In the genomic region with DNA sequence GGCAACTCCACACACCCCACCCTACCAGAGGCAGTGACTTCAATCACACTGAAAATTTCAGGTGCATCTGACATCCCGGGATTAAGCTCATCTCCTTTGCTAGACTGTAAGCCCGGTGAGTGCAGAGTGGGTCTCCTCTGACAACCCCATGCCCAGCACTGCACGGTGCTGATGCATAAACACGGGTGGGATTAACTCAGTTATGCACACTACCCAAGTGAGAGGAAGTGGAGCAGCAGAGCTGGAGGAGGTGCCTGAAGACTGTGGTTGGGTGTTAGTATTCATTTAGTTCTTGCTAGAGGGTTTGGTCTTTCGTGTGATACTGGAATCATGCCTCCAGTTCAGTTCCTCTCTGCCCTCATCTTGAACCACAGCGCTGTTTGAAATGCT, we compare ENCODE assay signal across 8 cellular contexts. TPM values are rescaled to one million over a fixed set of nuclear protein-coding genes. Genes with fewer than 3 reads are reported as not detected.
A peak's percentile ranks its signal among the peaks of the same experiment; 100 is the strongest.
DNase-seq lines count a peak whose midpoint lies in the region; ATAC-seq and TF ChIP-seq lines count a peak whose summit lies in the region.

No MANE protein-coding gene starts in this region.

- H3K4me2 ChIP-seq in IMR-90 (ENCODE audit: low read depth, low read length) = peak overlapping the region; percentile 61

- H3K4me3 ChIP-seq in IMR-90 (ENCODE audit: insufficient read depth, low read depth, low read length) (no peak overlapping the region), esophagus muscularis mucosa (peak overlapping the region in 1 of 4 donors; percentile 50), ascending aorta (no peak overlapping the region)

- no peak overlapping the region for H2BK20ac ChIP-seq in IMR-90 (ENCODE audit: low read depth, low read length)

- TF ChIP-seq RAD21 in IMR-90 (IDR thresholded peaks at IDR 0.05; ENCODE audit: low read length) = no peak

- dilution Hi-C loops in IMR-90 (cut with HindIII; ENCODE audit: low sequenced_read_pairs, unreplicated experiment) = no loop called here

- H4K8ac ChIP-seq in IMR-90 (ENCODE audit: low read depth in 2 of 2, low read length in 2 of 2) = no peak overlapping the region

- peak; percentile 80 for DNase-seq in activated CD8-positive, alpha-beta memory T cell treated with anti-CD3 and anti-CD28 coated beads for 24 hours
- no peak for DNase-seq in activated CD8-positive, alpha-beta memory T cell treated with anti-CD3 and anti-CD28 coated beads, Interleukin-2, amount 50 U/mL, for 4 hours
- DNase-seq in IMR-90 = no peak
- DNase-seq in esophagus muscularis mucosa (ENCODE audit: extremely low spot score) = no peak
- DNase-seq in stimulated activated CD4-positive, alpha-beta T cell treated with anti-CD3 and anti-CD28 coated beads, Interleukin-1b, Interleukin-23, amount 100 ng/mL, for 48 hours = peak; percentile 63
- DNase-seq in NCI-H187 treated with DMSO at 0.1 percent for 48 hours (lab: John Stamatoyannopoulos, UW) = no peak
- DNase-seq in ascending aorta (ENCODE audit: low spot score in 2 of 2) = no peak

- CTCF ChIA-PET in IMR-90 (lab: Yijun Ruan, JAX) = no interaction called here

- no peak overlapping the region for H2BK15ac ChIP-seq in IMR-90 (ENCODE audit: low read depth, low read length)

- H2AFZ ChIP-seq in IMR-90 (replicated peaks; ENCODE audit: low read length, poor library complexity) = no peak overlapping the region

- no TSS peak for BruUV-seq in IMR-90 (replicated peaks; lab: Mats Ljungman, UMichigan)

- TF ChIP-seq CTCF in IMR-90 (conservative IDR thresholded peaks at IDR 0.05; ENCODE audit: low read depth, low read length) (no peak), esophagus muscularis mucosa (IDR thresholded peaks at IDR 0.05) (no peak), ascending aorta (IDR thresholded peaks at IDR 0.05) (no peak)

- no peak overlapping the region for H4K5ac ChIP-seq in IMR-90 (ENCODE audit: low read depth, low read length)

- no peak overlapping the region for H2AK9ac ChIP-seq in IMR-90 (replicated peaks; ENCODE audit: low read depth, low read length, poor library complexity)

- TF ChIP-seq POLR2A in IMR-90 (IDR thresholded peaks at IDR 0.05; ENCODE audit: low read depth, low read length) = no peak
- no peak for TF ChIP-seq POLR2A in esophagus muscularis mucosa (IDR thresholded peaks at IDR 0.05; ENCODE audit: low read depth)

- H3K27me3 ChIP-seq in IMR-90 (ENCODE audit: control insufficient read depth, insufficient read depth, low read length) (peaks cover 2% of the 10 kb centered on the region; the same call in 1 of the 2 replicates), esophagus muscularis mucosa (peaks cover 0 to 46% (median 4%) of the 10 kb centered on the region in 4 donors), ascending aorta (no peaks in the 10 kb centered on the region)

- H4K20me1 ChIP-seq in IMR-90 (ENCODE audit: insufficient read depth, low read length) = peaks cover 5% of the 10 kb centered on the region

- no peak overlapping the region for H3K4ac ChIP-seq in IMR-90 (ENCODE audit: low read depth, low read length)

- H2BK120ac ChIP-seq in IMR-90 (ENCODE audit: low read depth, low read length) = no peak overlapping the region

- no peak overlapping the region for H3K14ac ChIP-seq in IMR-90 (replicated peaks; ENCODE audit: low read depth, low read length)

- H3K79me1 ChIP-seq in IMR-90 (ENCODE audit: low read depth in 1 of 2, low read length in 2 of 2) = peaks cover 0 to 4% of the 10 kb centered on the region in 2 experiments; a peak in 1 of 4 replicates

- H2BK5ac ChIP-seq in IMR-90 (ENCODE audit: low read depth, low read length, poor library complexity, severe bottlenecking) = no peak overlapping the region

- H3K27ac ChIP-seq in IMR-90 (ENCODE audit: insufficient read depth, low read length) (no peak overlapping the region), esophagus muscularis mucosa (replicated peaks in 1 of 4) (peak overlapping the region in 3 of 4 donors; percentile 2 to 34 (median 19)), ascending aorta (no peak overlapping the region)

- H3K9me1 ChIP-seq in IMR-90 (ENCODE audit: insufficient read depth, low read length) = 0 out of 2 replicates have a peak, but pooled peaks cover 3% of the 10 kb centered on the region

- POLR2A ChIA-PET in IMR-90 (lab: Charles Lee; ENCODE audit: unreplicated experiment) = no interaction called here

- no peak for TF ChIP-seq EP300 in esophagus muscularis mucosa (IDR thresholded peaks at IDR 0.05)

- no peak overlapping the region for H4K91ac ChIP-seq in IMR-90 (ENCODE audit: insufficient read depth, low read depth, low read length)

- 0 out of 2 replicates have a peak overlapping the region, but pooled peaks have one; percentile 53 for H3K23ac ChIP-seq in IMR-90 (ENCODE audit: low read depth, low read length)

- intact Hi-C loops in IMR-90 (cut with micrococcal nuclease) = loop anchor here (5.0 kb wide), 2 partner anchors 44 to 71 kb away; partner anchors contain the start of gene CPT1B
- intact Hi-C loops in esophagus muscularis mucosa (cut with DNase I) = loop anchor here (5.0 kb wide), 2 partner anchors 39 to 79 kb away; partner anchors contain the start of gene CHKB
- intact Hi-C loops in ascending aorta (cut with DNase I) = no loop called here

- no peak overlapping the region for H3K18ac ChIP-seq in IMR-90 (ENCODE audit: low read depth, low read length)

- no peak overlapping the region for H3K9ac ChIP-seq in IMR-90 (ENCODE audit: low read depth, low read length)

- H3K9me3 ChIP-seq in IMR-90 (ENCODE audit: control insufficient read depth, insufficient read depth, low read length) (no peaks in the 10 kb centered on the region), esophagus muscularis mucosa (no peaks in the 10 kb centered on the region), ascending aorta (no peaks in the 10 kb centered on the region)

- ATAC-seq in IMR-90 (ENCODE audit: low read depth) = peak; percentile 25; the same call in 1 of the 2 replicates
- ATAC-seq in activated CD4-positive, CD25-positive, alpha-beta regulatory T cell treated with anti-CD3 and anti-CD28 coated beads, Interleukin-2, amount 50 U/mL, for 24 hours = peak; percentile 73 to 75

- no peak overlapping the region for H3K56ac ChIP-seq in IMR-90 (ENCODE audit: extremely low read depth, insufficient read depth, low read length)

- peaks cover 7% of the 10 kb centered on the region; the same call in 1 of the 2 replicates for H3K4me1 ChIP-seq in IMR-90 (ENCODE audit: control insufficient read depth, insufficient read depth, low read length)
- peaks cover 25 to 40% (median 31%) of the 10 kb centered on the region in 4 donors for H3K4me1 ChIP-seq in esophagus muscularis mucosa
- peaks cover 0 to 3% of the 10 kb centered on the region in 2 donors for H3K4me1 ChIP-seq in ascending aorta

- H2AK5ac ChIP-seq in IMR-90 (ENCODE audit: low read depth, low read length) = no peak overlapping the region

- WGBS in IMR-90 (ENCODE audit: extremely low coverage in 2 of 2, insufficient read length in 1 of 2), 2 experiments = no CpG with 5 or more reads among the region's 6 CpGs
- 26% methylated on average over 6 of the region's 6 CpGs for WGBS in esophagus muscularis mucosa

- H3K36me3 ChIP-seq in IMR-90 (ENCODE audit: control insufficient read depth, insufficient read depth, low read length) (peaks cover 2% of the 10 kb centered on the region; the same call in 1 of the 2 replicates), esophagus muscularis mucosa (peaks cover 0 to 17% (median 15%) of the 10 kb centered on the region in 4 donors), ascending aorta (no peaks in the 10 kb centered on the region)

- in situ Hi-C loops in IMR-90 (cut with MboI; ENCODE audit: low sequenced_read_pairs) = no loop called here

TF ChIP-seq in IMR-90, 13 proteins besides CTCF, POLR2A, EP300 and RAD21 (continues in another document):
- TF ChIP-seq BHLHE40 (IDR thresholded peaks at IDR 0.05; ENCODE audit: low read depth, low read length) (no peak), MAZ (IDR thresholded peaks at IDR 0.05; ENCODE audit: borderline replicate concordance, low read depth, low read length) (no peak), MAFK (IDR thresholded peaks at IDR 0.05; ENCODE audit: low read depth, low read length) (no peak)

RNA-seq across cellular contexts. Expression of gene ARSA, which starts 6.5 kb away (rescaled TPM):
- 3.1 and 3.4 TPM in 2 replicates for total RNA-seq in IMR-90 (2012; rRNA removed)
- 24.2 and 30.0 TPM in 2 replicates for polyA plus RNA-seq in IMR-90 (2012; rRNA removed)
- 18.3 and 26.7 TPM in 2 replicates for polyA plus RNA-seq in IMR-90 (2012; cell fraction: cytosol; rRNA removed)
- polyA plus RNA-seq in IMR-90 (2012; cell fraction: nucleus; rRNA removed; ENCODE audit: low replicate concordance) = 71.9 and 207 TPM in 2 replicates
- total RNA-seq in esophagus muscularis mucosa = 10 to 100 TPM; 24.5 to 49.4 (median 28.8) TPM
- 111 TPM for total RNA-seq in ascending aorta

RNA-seq across cellular contexts. Expression of gene MAPK8IP2, which starts 20.9 kb away (rescaled TPM):
- total RNA-seq in IMR-90 (2012; rRNA removed) = under 0.01 TPM in 2 replicates
- 0.14 and 0.22 TPM in 2 replicates for polyA plus RNA-seq in IMR-90 (2012; rRNA removed)
- polyA plus RNA-seq in IMR-90 (2012; cell fraction: cytosol; rRNA removed) = 0.05 and 0.29 TPM in 2 replicates
- polyA plus RNA-seq in IMR-90 (2012; cell fraction: nucleus; rRNA removed; ENCODE audit: low replicate concordance) = 0.30 and 0.50 TPM in 2 replicates
- total RNA-seq in esophagus muscularis mucosa = 1 to 10 TPM; 1.2 to 4.2 (median 3.4) TPM
- not detected for total RNA-seq in ascending aorta

RNA-seq across cellular contexts. Expression of gene CHKB, which starts 38.8 kb away (rescaled TPM):
- total RNA-seq in IMR-90 (2012; rRNA removed) (7.2 and 8.1 TPM in 2 replicates), esophagus muscularis mucosa (10 to 100 TPM; 20.7 to 43.5 (median 33.0) TPM), ascending aorta (82.4 TPM)
- polyA plus RNA-seq in IMR-90 (2012; rRNA removed) = 35.3 and 36.9 TPM in 2 replicates
- polyA plus RNA-seq in IMR-90 (2012; cell fraction: cytosol; rRNA removed) = 13.3 and 23.2 TPM in 2 replicates
- 222 and 243 TPM in 2 replicates for polyA plus RNA-seq in IMR-90 (2012; cell fraction: nucleus; rRNA removed; ENCODE audit: low replicate concordance)

RNA-seq across cellular contexts. Expression of gene CPT1B, which starts 43.3 kb away (rescaled TPM):
- total RNA-seq in IMR-90 (2012; rRNA removed) (0.36 and 0.56 TPM in 2 replicates), esophagus muscularis mucosa (10 to 100 TPM in 2 of 4 donors, 1 to 10 TPM in 2; 5.0 to 19.6 (median 14.6) TPM), ascending aorta (0.43 TPM)
- 1.8 and 2.1 TPM in 2 replicates for polyA plus RNA-seq in IMR-90 (2012; rRNA removed)
- polyA plus RNA-seq in IMR-90 (2012; cell fraction: cytosol; rRNA removed) = 0.54 and 0.84 TPM in 2 replicates
- polyA plus RNA-seq in IMR-90 (2012; cell fraction: nucleus; rRNA removed; ENCODE audit: low replicate concordance) = 16.0 and 22.2 TPM in 2 replicates

RNA-seq across cellular contexts. Expression of gene SHANK3, which starts 51.1 kb away (rescaled TPM):
- 0.18 and 0.28 TPM in 2 replicates for total RNA-seq in IMR-90 (2012; rRNA removed)
- 1.5 and 2.2 TPM in 2 replicates for polyA plus RNA-seq in IMR-90 (2012; rRNA removed)
- 0.82 and 2.0 TPM in 2 replicates for polyA plus RNA-seq in IMR-90 (2012; cell fraction: cytosol; rRNA removed)
- 5.9 and 11.9 TPM in 2 replicates for polyA plus RNA-seq in IMR-90 (2012; cell fraction: nucleus; rRNA removed; ENCODE audit: low replicate concordance)
- 10 to 100 TPM in 3 of 4 donors, 1 to 10 TPM in 1; 7.0 to 21.1 (median 16.0) TPM for total RNA-seq in esophagus muscularis mucosa
- 128 TPM for total RNA-seq in ascending aorta

Comparison
In these comparisons a context has a peak if more than half of its experiments do, and no peak if none do; other contexts are left out.
1. DNase-seq: peak in activated CD8-positive, alpha-beta memory T cell treated with anti-CD3 and anti-CD28 coated beads for 24 hours (single experiment) and stimulated activated CD4-positive, alpha-beta T cell treated with anti-CD3 and anti-CD28 coated beads, Interleukin-1b, Interleukin-23, amount 100 ng/mL, for 48 hours (single experiment); none in activated CD8-positive, alpha-beta memory T cell treated with anti-CD3 and anti-CD28 coated beads, Interleukin-2, amount 50 U/mL, for 4 hours (single experiment), IMR-90 (single experiment), esophagus muscularis mucosa (single experiment), NCI-H187 treated with DMSO at 0.1 percent for 48 hours (single experiment) and ascending aorta (0 of 2).
2. H3K27ac ChIP-seq: peak in esophagus muscularis mucosa (3 of 4); none in IMR-90 (single experiment) and ascending aorta (0 of 2).